ENCODE assay signal across 18 cellular contexts in genomic region chr13:46389457-46389856, GRCh38. TPM values are rescaled to one million over a fixed set of nuclear protein-coding genes. Genes with fewer than 3 reads are reported as not detected.
DNase-seq lines count a peak whose midpoint lies in the region; ATAC-seq, FAIRE-seq and TF ChIP-seq lines count a peak whose summit lies in the region.
"Had no signal": no experiment of that assay in that cellular context is flagged by ENCODE, and none has a peak within 500 bp of the region (broad histone marks: within the 10 kb centered on the region; RNA-seq: fewer than 3 reads in every experiment).

No MANE protein-coding gene starts in this region.

- H3K4me1 ChIP-seq in HepG2 (ENCODE audit: insufficient read depth, low read length) = peaks cover 24% of the 10 kb centered on the region
- H3K4me1 ChIP-seq in right lobe of liver = peaks cover 0 to 12% (median 0%) of the 10 kb centered on the region in 4 donors
- H3K4me1 ChIP-seq in vagina = peaks cover 28% of the 10 kb centered on the region
- H3K4me1 ChIP-seq: adrenal gland had no signal

- H3K9me3 ChIP-seq in HepG2 (ENCODE audit: low read length) = no peaks in the 10 kb centered on the region
- no peaks in the 10 kb centered on the region for H3K9me3 ChIP-seq in right lobe of liver
- no peaks in the 10 kb centered on the region for H3K9me3 ChIP-seq in vagina
- H3K9me3 ChIP-seq: adrenal gland had no signal

- H3K27ac Mint-ChIP-seq in brain = peak overlapping the region in 4 of 5 experiments; percentile 20 to 90 (median 87)
- peak overlapping the region; percentile 76 to 97 (median 94) for H3K27ac Mint-ChIP-seq in naive B cell
- H3K27ac Mint-ChIP-seq: activated T-cell treated with anti-CD3 and anti-CD28 coated beads, Interleukin-2, amount 50 U/mL, for 24 hours had no signal

- TF ChIP-seq EP300 in HepG2 (IDR thresholded peaks at IDR 0.05; ENCODE audit: low read depth in 2 of 2, low read length in 2 of 2) = no peak
- TF ChIP-seq EP300 in HepG2 (CRISPR knock-in tag; IDR thresholded peaks at IDR 0.05; ENCODE audit: borderline replicate concordance) = no peak

- WGBS in HepG2 (ENCODE audit: low lambda C conversion rate) = 0% methylated on average over 4 of the region's 5 CpGs
- 60% methylated on average over 4 of the region's 5 CpGs for WGBS in right lobe of liver (ENCODE audit: insufficient coverage, low coverage, low lambda C conversion rate, missing lambda C conversion rate)

- H3K27me3 ChIP-seq in HepG2 (ENCODE audit: control insufficient read depth in 1 of 2, insufficient read depth in 2 of 2, low read length in 2 of 2) = peaks cover 4 to 44% of the 10 kb centered on the region in 2 experiments
- H3K27me3 ChIP-seq in right lobe of liver = peaks cover 0 to 12% of the 10 kb centered on the region in 2 donors
- H3K27me3 ChIP-seq in vagina = no peaks in the 10 kb centered on the region

- DNase-seq in HepG2 (ENCODE audit: low spot score) (no peak), right lobe of liver (no peak), naive B cell (no peak), vagina (ENCODE audit: extremely low spot score in 2 of 2) (no peak), COR-L47 (lab: John Stamatoyannopoulos, UW) (no peak), GM19239 (ENCODE audit: insufficient read length, low spot score) (no peak)
- DNase-seq: activated T-cell treated with anti-CD3 and anti-CD28 coated beads, Interleukin-2, amount 50 U/mL, for 24 hours; erythroblast; glutamatergic neuron; kidney; NCI-H2029 had no signal

- H3K36me3 ChIP-seq in HepG2 (replicated peaks in 1 of 2; ENCODE audit: control insufficient read depth in 1 of 2, insufficient read depth in 2 of 2, low read length in 2 of 2) (no peaks in the 10 kb centered on the region), right lobe of liver (no peaks in the 10 kb centered on the region), vagina (no peaks in the 10 kb centered on the region)
- H3K36me3 ChIP-seq: adrenal gland had no signal

- H4K20me1 ChIP-seq in HepG2 (ENCODE audit: insufficient read depth, low read length) = 0 out of 2 replicates have a peak, but pooled peaks cover 3% of the 10 kb centered on the region

- H3K9me3 Mint-ChIP-seq in brain (peaks cover 0 to 2% (median 0%) of the 10 kb centered on the region in 5 experiments), naive B cell (peaks cover 0 to 2% (median 0%) of the 10 kb centered on the region in 7 donors)
- H3K9me3 Mint-ChIP-seq: activated T-cell treated with anti-CD3 and anti-CD28 coated beads, Interleukin-2, amount 50 U/mL, for 24 hours; nephron; stimulated activated effector memory CD8-positive, alpha-beta T cell treated with anti-CD3 and anti-CD28 coated beads, Interleukin-12 subunit alpha, Interleukin-12 subunit beta, amount 100 ng/mL, for 72 hours had no signal

- no peak for TF ChIP-seq RAD21 in HepG2 (CRISPR knock-in tag; IDR thresholded peaks at IDR 0.05)

- TF ChIP-seq POLR2A in HepG2 (IDR thresholded peaks at IDR 0.05; ENCODE audit: insufficient read depth in 1 of 2, low read depth in 2 of 2, low read length in 2 of 2) = no peak
- no peak for TF ChIP-seq POLR2A in right lobe of liver (IDR thresholded peaks at IDR 0.05)
- no peak for TF ChIP-seq POLR2A in vagina (IDR thresholded peaks at IDR 0.05)

- ATAC-seq in HepG2 = no peak
- ATAC-seq in right lobe of liver = no peak
- no peak for ATAC-seq in naive B cell (ENCODE audit: low read depth in 2 of 2)
- ATAC-seq in GM21526 (IDR thresholded peaks at IDR 0.05; ENCODE audit: low FRiP score, unreplicated experiment) = no peak

- no TSS peak for BruUV-seq in HepG2 (replicated peaks; lab: Mats Ljungman, UMichigan)

- POLR2A ChIA-PET in HepG2 (lab: Yijun Ruan, JAX) = no interaction called here

- H3K4me1 Mint-ChIP-seq in brain = peaks cover 37% of the 10 kb centered on the region
- H3K4me1 Mint-ChIP-seq in naive B cell = peaks cover 51 to 71% (median 66%) of the 10 kb centered on the region in 3 donors

- CTCF ChIA-PET in HepG2 (lab: Yijun Ruan, JAX; ENCODE audit: low intra/inter-chr PET ratio, low total read pairs) = no interaction called here

- intact Hi-C loops in HepG2 (cut with micrococcal nuclease; ENCODE audit: unreplicated experiment) (no loop called here), right lobe of liver (cut with DNase I) (no loop called here), vagina (cut with DNase I) (no loop called here)

- in situ Hi-C loops in HepG2 (cut with HindIII; ENCODE audit: extremely low pct_ligation_motif_present, low pct_unique_long_range_greater_than_20kb) = no loop called here

- H3K4me2 ChIP-seq in HepG2 (ENCODE audit: low read depth, low read length) = peak overlapping the region; percentile 22; the same call in 1 of the 2 replicates

- H2AFZ ChIP-seq in HepG2 (ENCODE audit: low read length) = no peak overlapping the region

- no peaks in the 10 kb centered on the region for H3K79me2 ChIP-seq in HepG2 (ENCODE audit: insufficient read depth, low read length)

- peak overlapping the region in 2 of 5 experiments; percentile 2 to 16 for H3K4me3 Mint-ChIP-seq in brain
- peak overlapping the region; percentile 72 to 100 (median 90) for H3K4me3 Mint-ChIP-seq in naive B cell
- H3K4me3 Mint-ChIP-seq: activated T-cell treated with anti-CD3 and anti-CD28 coated beads, Interleukin-2, amount 50 U/mL, for 24 hours; stimulated activated effector memory CD8-positive, alpha-beta T cell treated with anti-CD3 and anti-CD28 coated beads, Interleukin-12 subunit alpha, Interleukin-12 subunit beta, amount 100 ng/mL, for 72 hours had no signal

- H3K27ac ChIP-seq in HepG2 (ENCODE audit: extremely low read length, insufficient read depth, low read length) = no peak overlapping the region
- peak overlapping the region in 1 of 3 donors; percentile 34 for H3K27ac ChIP-seq in right lobe of liver
- H3K27ac ChIP-seq in vagina = peak overlapping the region; percentile 63
- H3K27ac ChIP-seq: RWPE1 had no signal

- no peak overlapping the region for H3K9ac ChIP-seq in HepG2 (ENCODE audit: insufficient read depth, low read depth, low read length)

- TF ChIP-seq CTCF in HepG2 (CRISPR knock-in tag; IDR thresholded peaks at IDR 0.05) = no peak
- no peak for TF ChIP-seq CTCF in right lobe of liver (IDR thresholded peaks at IDR 0.05)
- TF ChIP-seq CTCF in brain (conservative IDR thresholded peaks at IDR 0.05) = no peak
- TF ChIP-seq CTCF in vagina (IDR thresholded peaks at IDR 0.05) = no peak

- H3K27me3 Mint-ChIP-seq in brain (peaks cover 46% of the 10 kb centered on the region), naive B cell (no peaks in the 10 kb centered on the region)

- no peak for FAIRE-seq in HepG2 (lab: Jason Lieb, UNC)
- no peak for FAIRE-seq in GM19239 (lab: Jason Lieb, UNC)
- FAIRE-seq: colon, kidney had no signal

- H3K4me3 ChIP-seq in HepG2 (replicated peaks in 1 of 3; ENCODE audit: insufficient read depth in 1 of 3, low read depth in 2 of 3, low read length in 3 of 3) (no peak overlapping the region), right lobe of liver (no peak overlapping the region), vagina (no peak overlapping the region)
- H3K4me3 ChIP-seq: adrenal gland had no signal

- H3K36me3 Mint-ChIP-seq in brain (no peaks in the 10 kb centered on the region), naive B cell (peaks cover 17 to 18% of the 10 kb centered on the region in 2 donors)
- H3K36me3 Mint-ChIP-seq: stimulated activated effector memory CD8-positive, alpha-beta T cell treated with anti-CD3 and anti-CD28 coated beads, Interleukin-12 subunit alpha, Interleukin-12 subunit beta, amount 100 ng/mL, for 72 hours had no signal

TF ChIP-seq in HepG2, 621 proteins besides CTCF, POLR2A, EP300 and RAD21:
- TF ChIP-seq CHD4 (IDR thresholded peaks at IDR 0.05; ENCODE audit: borderline replicate concordance, low read length) = no peak
- TF ChIP-seq ZNF549 (CRISPR knock-in tag; IDR thresholded peaks at IDR 0.05) = no peak
- no peak for TF ChIP-seq NFKBIZ (CRISPR knock-in tag; IDR thresholded peaks at IDR 0.05)
- TF ChIP-seq SNAPC5 (CRISPR knock-in tag; IDR thresholded peaks at IDR 0.05; ENCODE audit: borderline replicate concordance) = no peak
- TF ChIP-seq ZNF205 (CRISPR knock-in tag; IDR thresholded peaks at IDR 0.05) = no peak
- TF ChIP-seq CAMTA2 (CRISPR knock-in tag; IDR thresholded peaks at IDR 0.05; ENCODE audit: borderline replicate concordance) = no peak
- TF ChIP-seq ZNF724P (CRISPR knock-in tag; IDR thresholded peaks at IDR 0.05; ENCODE audit: borderline replicate concordance) = no peak

RNA-seq across cellular contexts. Expression of gene RUBCNL, which starts 2.4 kb away (rescaled TPM):
- total RNA-seq in HepG2 (2016; rRNA removed; fragmentation: Illumina TruSeq; extraction: Trizol) = not detected in 2 replicates
- not detected in 2 replicates for total RNA-seq in HepG2 (2016; cell fraction: cytosol; rRNA removed; fragmentation: Illumina TruSeq; extraction: Trizol; ENCODE audit: low read depth)
- total RNA-seq in HepG2 (2016; cell fraction: insoluble cytoplasmic fraction; rRNA removed; fragmentation: Illumina TruSeq; extraction: Trizol) = not detected in 2 replicates
- total RNA-seq in HepG2 (2016; cell fraction: membrane; rRNA removed; fragmentation: Illumina TruSeq; extraction: Trizol) = not detected in 2 replicates
- not detected in 2 replicates for total RNA-seq in HepG2 (2016; cell fraction: nucleus; rRNA removed; fragmentation: Illumina TruSeq; extraction: Trizol)
- not detected in 2 replicates for polyA plus RNA-seq in HepG2 (2011; rRNA removed)
- not detected in 2 replicates for polyA plus RNA-seq in HepG2 (2011; cell fraction: cytosol; rRNA removed)
- polyA plus RNA-seq in HepG2 (2011; cell fraction: nucleus; rRNA removed) = not detected in 2 replicates
- polyA plus RNA-seq in HepG2 (2012) = not detected in 2 replicates
- not detected in 2 replicates for polyA plus RNA-seq in HepG2 (2016; cell fraction: cytosol; fragmentation: Illumina TruSeq; extraction: Trizol; ENCODE audit: low read depth)
- not detected in 2 replicates for polyA plus RNA-seq in HepG2 (2016; cell fraction: insoluble cytoplasmic fraction; fragmentation: Illumina TruSeq; extraction: Trizol; ENCODE audit: low read depth)
- polyA plus RNA-seq in HepG2 (2016; cell fraction: membrane; fragmentation: Illumina TruSeq; extraction: Trizol; ENCODE audit: low read depth) = not detected in 2 replicates
- polyA plus RNA-seq in HepG2 (2016; cell fraction: nucleus; fragmentation: Illumina TruSeq; extraction: Trizol; ENCODE audit: insufficient read depth, low read depth) = not detected in 2 replicates
- polyA minus RNA-seq in HepG2 (2011; rRNA and poly(A)+ RNA removed; ENCODE audit: low replicate concordance) = 0.36 TPM in 1 of 2 replicates, not detected in the other
- polyA minus RNA-seq in HepG2 (2011; cell fraction: cytosol; rRNA and poly(A)+ RNA removed) = not detected in 2 replicates
- not detected in 2 replicates for polyA minus RNA-seq in HepG2 (2011; cell fraction: nucleus; rRNA and poly(A)+ RNA removed)
- total RNA-seq in right lobe of liver = 1 to 10 TPM in 3 of 6 experiments, under 1 TPM in 3; 0.46 to 2.3 (median 1.0) TPM
- polyA plus RNA-seq in brain (ENCODE audit: insufficient read depth, low read depth, low replicate concordance) = 0.31 TPM
- 100 to 1,000 TPM; 102 to 156 (median 129) TPM for polyA plus RNA-seq in naive B cell (ENCODE audit: low read depth in 6 of 6)
- 1.7 TPM for total RNA-seq in vagina
